Comparison of ENCODE assay signal across 1 cellular context in the genomic region with DNA sequence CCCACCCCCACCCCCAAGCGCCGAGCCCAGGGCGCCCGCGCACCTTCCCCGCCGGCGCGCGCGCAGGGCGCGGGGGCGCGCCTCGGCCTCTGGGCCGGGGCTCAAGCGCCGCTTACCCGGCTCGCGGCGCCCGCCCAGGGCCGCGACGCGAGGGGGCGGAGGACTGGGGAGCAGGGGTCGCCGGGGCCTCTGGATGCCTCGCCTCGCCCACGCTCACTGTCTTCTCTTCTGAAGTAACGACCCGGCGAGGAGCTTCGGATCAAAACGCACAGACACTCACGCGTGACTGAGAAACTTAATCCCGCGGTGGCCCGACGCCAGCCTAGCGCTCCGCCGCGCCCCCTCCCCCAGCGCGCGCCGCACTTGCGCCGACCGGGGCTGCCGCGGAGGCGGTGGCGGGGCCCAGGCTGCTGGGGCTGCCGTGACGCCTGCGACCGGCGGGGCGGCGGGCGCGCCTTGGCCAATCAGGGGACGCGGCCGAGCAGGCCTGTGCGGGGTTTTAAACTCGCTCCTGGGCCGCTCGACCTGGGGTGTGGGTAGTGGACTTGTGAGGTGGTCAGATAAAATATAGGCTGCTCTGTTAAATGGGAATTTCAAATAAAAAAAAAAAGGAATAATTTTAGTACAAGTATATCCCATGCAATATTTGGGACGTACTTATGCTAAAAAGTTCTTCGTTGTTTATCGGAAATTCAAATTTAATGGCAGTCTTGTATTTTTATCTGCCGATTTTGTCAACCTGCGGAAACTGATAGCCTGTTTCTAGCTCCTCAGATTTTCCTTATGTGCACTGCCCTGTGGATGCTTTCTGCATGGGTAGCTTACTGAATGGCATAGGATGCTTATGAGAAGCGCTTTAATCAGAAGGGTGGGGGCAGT.
TF ChIP-seq lines count a peak whose summit lies in the region.

A gene with protein sequence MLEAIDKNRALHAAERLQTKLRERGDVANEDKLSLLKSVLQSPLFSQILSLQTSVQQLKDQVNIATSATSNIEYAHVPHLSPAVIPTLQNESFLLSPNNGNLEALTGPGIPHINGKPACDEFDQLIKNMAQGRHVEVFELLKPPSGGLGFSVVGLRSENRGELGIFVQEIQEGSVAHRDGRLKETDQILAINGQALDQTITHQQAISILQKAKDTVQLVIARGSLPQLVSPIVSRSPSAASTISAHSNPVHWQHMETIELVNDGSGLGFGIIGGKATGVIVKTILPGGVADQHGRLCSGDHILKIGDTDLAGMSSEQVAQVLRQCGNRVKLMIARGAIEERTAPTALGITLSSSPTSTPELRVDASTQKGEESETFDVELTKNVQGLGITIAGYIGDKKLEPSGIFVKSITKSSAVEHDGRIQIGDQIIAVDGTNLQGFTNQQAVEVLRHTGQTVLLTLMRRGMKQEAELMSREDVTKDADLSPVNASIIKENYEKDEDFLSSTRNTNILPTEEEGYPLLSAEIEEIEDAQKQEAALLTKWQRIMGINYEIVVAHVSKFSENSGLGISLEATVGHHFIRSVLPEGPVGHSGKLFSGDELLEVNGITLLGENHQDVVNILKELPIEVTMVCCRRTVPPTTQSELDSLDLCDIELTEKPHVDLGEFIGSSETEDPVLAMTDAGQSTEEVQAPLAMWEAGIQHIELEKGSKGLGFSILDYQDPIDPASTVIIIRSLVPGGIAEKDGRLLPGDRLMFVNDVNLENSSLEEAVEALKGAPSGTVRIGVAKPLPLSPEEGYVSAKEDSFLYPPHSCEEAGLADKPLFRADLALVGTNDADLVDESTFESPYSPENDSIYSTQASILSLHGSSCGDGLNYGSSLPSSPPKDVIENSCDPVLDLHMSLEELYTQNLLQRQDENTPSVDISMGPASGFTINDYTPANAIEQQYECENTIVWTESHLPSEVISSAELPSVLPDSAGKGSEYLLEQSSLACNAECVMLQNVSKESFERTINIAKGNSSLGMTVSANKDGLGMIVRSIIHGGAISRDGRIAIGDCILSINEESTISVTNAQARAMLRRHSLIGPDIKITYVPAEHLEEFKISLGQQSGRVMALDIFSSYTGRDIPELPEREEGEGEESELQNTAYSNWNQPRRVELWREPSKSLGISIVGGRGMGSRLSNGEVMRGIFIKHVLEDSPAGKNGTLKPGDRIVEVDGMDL (N-terminal part only) (minus strand): TSS at position 409 of the 879 bp plus-strand sequence. CDS start 29,377 bp downstream, outside the sequence.

TF ChIP-seq in K562, 482 proteins besides CTCF, POLR2A, EP300 and RAD21 (continued from another document and continues in another):
- TF ChIP-seq, protein P1, sequence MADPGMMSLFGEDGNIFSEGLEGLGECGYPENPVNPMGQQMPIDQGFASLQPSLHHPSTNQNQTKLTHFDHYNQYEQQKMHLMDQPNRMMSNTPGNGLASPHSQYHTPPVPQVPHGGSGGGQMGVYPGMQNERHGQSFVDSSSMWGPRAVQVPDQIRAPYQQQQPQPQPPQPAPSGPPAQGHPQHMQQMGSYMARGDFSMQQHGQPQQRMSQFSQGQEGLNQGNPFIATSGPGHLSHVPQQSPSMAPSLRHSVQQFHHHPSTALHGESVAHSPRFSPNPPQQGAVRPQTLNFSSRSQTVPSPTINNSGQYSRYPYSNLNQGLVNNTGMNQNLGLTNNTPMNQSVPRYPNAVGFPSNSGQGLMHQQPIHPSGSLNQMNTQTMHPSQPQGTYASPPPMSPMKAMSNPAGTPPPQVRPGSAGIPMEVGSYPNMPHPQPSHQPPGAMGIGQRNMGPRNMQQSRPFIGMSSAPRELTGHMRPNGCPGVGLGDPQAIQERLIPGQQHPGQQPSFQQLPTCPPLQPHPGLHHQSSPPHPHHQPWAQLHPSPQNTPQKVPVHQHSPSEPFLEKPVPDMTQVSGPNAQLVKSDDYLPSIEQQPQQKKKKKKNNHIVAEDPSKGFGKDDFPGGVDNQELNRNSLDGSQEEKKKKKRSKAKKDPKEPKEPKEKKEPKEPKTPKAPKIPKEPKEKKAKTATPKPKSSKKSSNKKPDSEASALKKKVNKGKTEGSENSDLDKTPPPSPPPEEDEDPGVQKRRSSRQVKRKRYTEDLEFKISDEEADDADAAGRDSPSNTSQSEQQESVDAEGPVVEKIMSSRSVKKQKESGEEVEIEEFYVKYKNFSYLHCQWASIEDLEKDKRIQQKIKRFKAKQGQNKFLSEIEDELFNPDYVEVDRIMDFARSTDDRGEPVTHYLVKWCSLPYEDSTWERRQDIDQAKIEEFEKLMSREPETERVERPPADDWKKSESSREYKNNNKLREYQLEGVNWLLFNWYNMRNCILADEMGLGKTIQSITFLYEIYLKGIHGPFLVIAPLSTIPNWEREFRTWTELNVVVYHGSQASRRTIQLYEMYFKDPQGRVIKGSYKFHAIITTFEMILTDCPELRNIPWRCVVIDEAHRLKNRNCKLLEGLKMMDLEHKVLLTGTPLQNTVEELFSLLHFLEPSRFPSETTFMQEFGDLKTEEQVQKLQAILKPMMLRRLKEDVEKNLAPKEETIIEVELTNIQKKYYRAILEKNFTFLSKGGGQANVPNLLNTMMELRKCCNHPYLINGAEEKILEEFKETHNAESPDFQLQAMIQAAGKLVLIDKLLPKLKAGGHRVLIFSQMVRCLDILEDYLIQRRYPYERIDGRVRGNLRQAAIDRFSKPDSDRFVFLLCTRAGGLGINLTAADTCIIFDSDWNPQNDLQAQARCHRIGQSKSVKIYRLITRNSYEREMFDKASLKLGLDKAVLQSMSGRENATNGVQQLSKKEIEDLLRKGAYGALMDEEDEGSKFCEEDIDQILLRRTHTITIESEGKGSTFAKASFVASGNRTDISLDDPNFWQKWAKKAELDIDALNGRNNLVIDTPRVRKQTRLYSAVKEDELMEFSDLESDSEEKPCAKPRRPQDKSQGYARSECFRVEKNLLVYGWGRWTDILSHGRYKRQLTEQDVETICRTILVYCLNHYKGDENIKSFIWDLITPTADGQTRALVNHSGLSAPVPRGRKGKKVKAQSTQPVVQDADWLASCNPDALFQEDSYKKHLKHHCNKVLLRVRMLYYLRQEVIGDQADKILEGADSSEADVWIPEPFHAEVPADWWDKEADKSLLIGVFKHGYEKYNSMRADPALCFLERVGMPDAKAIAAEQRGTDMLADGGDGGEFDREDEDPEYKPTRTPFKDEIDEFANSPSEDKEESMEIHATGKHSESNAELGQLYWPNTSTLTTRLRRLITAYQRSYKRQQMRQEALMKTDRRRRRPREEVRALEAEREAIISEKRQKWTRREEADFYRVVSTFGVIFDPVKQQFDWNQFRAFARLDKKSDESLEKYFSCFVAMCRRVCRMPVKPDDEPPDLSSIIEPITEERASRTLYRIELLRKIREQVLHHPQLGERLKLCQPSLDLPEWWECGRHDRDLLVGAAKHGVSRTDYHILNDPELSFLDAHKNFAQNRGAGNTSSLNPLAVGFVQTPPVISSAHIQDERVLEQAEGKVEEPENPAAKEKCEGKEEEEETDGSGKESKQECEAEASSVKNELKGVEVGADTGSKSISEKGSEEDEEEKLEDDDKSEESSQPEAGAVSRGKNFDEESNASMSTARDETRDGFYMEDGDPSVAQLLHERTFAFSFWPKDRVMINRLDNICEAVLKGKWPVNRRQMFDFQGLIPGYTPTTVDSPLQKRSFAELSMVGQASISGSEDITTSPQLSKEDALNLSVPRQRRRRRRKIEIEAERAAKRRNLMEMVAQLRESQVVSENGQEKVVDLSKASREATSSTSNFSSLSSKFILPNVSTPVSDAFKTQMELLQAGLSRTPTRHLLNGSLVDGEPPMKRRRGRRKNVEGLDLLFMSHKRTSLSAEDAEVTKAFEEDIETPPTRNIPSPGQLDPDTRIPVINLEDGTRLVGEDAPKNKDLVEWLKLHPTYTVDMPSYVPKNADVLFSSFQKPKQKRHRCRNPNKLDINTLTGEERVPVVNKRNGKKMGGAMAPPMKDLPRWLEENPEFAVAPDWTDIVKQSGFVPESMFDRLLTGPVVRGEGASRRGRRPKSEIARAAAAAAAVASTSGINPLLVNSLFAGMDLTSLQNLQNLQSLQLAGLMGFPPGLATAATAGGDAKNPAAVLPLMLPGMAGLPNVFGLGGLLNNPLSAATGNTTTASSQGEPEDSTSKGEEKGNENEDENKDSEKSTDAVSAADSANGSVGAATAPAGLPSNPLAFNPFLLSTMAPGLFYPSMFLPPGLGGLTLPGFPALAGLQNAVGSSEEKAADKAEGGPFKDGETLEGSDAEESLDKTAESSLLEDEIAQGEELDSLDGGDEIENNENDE (IDR thresholded peaks at IDR 0.05; ENCODE audit: low read depth, low read length) = no peak
- TF ChIP-seq, protein P2, sequence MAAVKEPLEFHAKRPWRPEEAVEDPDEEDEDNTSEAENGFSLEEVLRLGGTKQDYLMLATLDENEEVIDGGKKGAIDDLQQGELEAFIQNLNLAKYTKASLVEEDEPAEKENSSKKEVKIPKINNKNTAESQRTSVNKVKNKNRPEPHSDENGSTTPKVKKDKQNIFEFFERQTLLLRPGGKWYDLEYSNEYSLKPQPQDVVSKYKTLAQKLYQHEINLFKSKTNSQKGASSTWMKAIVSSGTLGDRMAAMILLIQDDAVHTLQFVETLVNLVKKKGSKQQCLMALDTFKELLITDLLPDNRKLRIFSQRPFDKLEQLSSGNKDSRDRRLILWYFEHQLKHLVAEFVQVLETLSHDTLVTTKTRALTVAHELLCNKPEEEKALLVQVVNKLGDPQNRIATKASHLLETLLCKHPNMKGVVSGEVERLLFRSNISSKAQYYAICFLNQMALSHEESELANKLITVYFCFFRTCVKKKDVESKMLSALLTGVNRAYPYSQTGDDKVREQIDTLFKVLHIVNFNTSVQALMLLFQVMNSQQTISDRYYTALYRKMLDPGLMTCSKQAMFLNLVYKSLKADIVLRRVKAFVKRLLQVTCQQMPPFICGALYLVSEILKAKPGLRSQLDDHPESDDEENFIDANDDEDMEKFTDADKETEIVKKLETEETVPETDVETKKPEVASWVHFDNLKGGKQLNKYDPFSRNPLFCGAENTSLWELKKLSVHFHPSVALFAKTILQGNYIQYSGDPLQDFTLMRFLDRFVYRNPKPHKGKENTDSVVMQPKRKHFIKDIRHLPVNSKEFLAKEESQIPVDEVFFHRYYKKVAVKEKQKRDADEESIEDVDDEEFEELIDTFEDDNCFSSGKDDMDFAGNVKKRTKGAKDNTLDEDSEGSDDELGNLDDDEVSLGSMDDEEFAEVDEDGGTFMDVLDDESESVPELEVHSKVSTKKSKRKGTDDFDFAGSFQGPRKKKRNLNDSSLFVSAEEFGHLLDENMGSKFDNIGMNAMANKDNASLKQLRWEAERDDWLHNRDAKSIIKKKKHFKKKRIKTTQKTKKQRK (IDR thresholded peaks at IDR 0.05; ENCODE audit: borderline replicate concordance, low read depth, low read length) = no peak
- TF ChIP-seq, protein P3, sequence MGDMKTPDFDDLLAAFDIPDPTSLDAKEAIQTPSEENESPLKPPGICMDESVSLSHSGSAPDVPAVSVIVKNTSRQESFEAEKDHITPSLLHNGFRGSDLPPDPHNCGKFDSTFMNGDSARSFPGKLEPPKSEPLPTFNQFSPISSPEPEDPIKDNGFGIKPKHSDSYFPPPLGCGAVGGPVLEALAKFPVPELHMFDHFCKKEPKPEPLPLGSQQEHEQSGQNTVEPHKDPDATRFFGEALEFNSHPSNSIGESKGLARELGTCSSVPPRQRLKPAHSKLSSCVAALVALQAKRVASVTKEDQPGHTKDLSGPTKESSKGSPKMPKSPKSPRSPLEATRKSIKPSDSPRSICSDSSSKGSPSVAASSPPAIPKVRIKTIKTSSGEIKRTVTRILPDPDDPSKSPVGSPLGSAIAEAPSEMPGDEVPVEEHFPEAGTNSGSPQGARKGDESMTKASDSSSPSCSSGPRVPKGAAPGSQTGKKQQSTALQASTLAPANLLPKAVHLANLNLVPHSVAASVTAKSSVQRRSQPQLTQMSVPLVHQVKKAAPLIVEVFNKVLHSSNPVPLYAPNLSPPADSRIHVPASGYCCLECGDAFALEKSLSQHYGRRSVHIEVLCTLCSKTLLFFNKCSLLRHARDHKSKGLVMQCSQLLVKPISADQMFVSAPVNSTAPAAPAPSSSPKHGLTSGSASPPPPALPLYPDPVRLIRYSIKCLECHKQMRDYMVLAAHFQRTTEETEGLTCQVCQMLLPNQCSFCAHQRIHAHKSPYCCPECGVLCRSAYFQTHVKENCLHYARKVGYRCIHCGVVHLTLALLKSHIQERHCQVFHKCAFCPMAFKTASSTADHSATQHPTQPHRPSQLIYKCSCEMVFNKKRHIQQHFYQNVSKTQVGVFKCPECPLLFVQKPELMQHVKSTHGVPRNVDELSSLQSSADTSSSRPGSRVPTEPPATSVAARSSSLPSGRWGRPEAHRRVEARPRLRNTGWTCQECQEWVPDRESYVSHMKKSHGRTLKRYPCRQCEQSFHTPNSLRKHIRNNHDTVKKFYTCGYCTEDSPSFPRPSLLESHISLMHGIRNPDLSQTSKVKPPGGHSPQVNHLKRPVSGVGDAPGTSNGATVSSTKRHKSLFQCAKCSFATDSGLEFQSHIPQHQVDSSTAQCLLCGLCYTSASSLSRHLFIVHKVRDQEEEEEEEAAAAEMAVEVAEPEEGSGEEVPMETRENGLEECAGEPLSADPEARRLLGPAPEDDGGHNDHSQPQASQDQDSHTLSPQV (IDR thresholded peaks at IDR 0.05) = no peak
- TF ChIP-seq, protein P4, sequence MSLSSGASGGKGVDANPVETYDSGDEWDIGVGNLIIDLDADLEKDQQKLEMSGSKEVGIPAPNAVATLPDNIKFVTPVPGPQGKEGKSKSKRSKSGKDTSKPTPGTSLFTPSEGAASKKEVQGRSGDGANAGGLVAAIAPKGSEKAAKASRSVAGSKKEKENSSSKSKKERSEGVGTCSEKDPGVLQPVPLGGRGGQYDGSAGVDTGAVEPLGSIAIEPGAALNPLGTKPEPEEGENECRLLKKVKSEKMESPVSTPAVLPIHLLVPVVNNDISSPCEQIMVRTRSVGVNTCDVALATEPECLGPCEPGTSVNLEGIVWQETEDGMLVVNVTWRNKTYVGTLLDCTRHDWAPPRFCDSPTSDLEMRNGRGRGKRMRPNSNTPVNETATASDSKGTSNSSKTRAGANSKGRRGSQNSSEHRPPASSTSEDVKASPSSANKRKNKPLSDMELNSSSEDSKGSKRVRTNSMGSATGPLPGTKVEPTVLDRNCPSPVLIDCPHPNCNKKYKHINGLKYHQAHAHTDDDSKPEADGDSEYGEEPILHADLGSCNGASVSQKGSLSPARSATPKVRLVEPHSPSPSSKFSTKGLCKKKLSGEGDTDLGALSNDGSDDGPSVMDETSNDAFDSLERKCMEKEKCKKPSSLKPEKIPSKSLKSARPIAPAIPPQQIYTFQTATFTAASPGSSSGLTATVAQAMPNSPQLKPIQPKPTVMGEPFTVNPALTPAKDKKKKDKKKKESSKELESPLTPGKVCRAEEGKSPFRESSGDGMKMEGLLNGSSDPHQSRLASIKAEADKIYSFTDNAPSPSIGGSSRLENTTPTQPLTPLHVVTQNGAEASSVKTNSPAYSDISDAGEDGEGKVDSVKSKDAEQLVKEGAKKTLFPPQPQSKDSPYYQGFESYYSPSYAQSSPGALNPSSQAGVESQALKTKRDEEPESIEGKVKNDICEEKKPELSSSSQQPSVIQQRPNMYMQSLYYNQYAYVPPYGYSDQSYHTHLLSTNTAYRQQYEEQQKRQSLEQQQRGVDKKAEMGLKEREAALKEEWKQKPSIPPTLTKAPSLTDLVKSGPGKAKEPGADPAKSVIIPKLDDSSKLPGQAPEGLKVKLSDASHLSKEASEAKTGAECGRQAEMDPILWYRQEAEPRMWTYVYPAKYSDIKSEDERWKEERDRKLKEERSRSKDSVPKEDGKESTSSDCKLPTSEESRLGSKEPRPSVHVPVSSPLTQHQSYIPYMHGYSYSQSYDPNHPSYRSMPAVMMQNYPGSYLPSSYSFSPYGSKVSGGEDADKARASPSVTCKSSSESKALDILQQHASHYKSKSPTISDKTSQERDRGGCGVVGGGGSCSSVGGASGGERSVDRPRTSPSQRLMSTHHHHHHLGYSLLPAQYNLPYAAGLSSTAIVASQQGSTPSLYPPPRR (CRISPR knock-in tag; IDR thresholded peaks at IDR 0.05; ENCODE audit: borderline replicate concordance) = no peak
- TF ChIP-seq GABPB1 (CRISPR knock-in tag; IDR thresholded peaks at IDR 0.05) (no peak), NFE2 (IDR thresholded peaks at IDR 0.05; ENCODE audit: low read depth) (no peak)
